ENCODE assay signal across 4 cellular contexts in genomic region chr2:232791518-232791917, GRCh38. TPM values are rescaled to one million over a fixed set of nuclear protein-coding genes. Genes with fewer than 3 reads are reported as not detected.
"Had no signal": no experiment of that assay in that cellular context is flagged by ENCODE, and none has a peak within 500 bp of the region (broad histone marks: within the 10 kb centered on the region; RNA-seq: fewer than 3 reads in every experiment).

No MANE protein-coding gene starts in this region.

- H3K4me3 ChIP-seq: GM12878 had no signal

- DNase-seq: GDM1, GF-D8 had no signal

- ATAC-seq: GM12878 had no signal

RNA-seq across cellular contexts. Expression of gene KCNJ13, which starts 15.2 kb away (rescaled TPM):
- total RNA-seq: G401, GM12878 had no signal
